In genomic region chr17:81193470-81194224, GRCh38 we compare ENCODE assay signal across 1 cellular context.
TF ChIP-seq lines count a peak whose summit lies in the region.

No MANE protein-coding gene starts in this region.

TF ChIP-seq in H1, 55 proteins besides CTCF, POLR2A, EP300 and RAD21:
- TF ChIP-seq TCF12 (IDR thresholded peaks at IDR 0.05; ENCODE audit: low read depth, low read length) (no peak), RBBP5 (IDR thresholded peaks at IDR 0.05; ENCODE audit: borderline replicate concordance, low read depth, low read length) (no peak)
